15 cellular contexts compared by ENCODE assay signal in genomic region chr7:87507446-87507845, GRCh38. TPM values are rescaled to one million over a fixed set of nuclear protein-coding genes. Genes with fewer than 3 reads are reported as not detected.
DNase-seq lines count a peak whose midpoint lies in the region; ATAC-seq and TF ChIP-seq lines count a peak whose summit lies in the region.
"Had no signal": no experiment of that assay in that cellular context is flagged by ENCODE, and none has a peak within 500 bp of the region (broad histone marks: within the 10 kb centered on the region; RNA-seq: fewer than 3 reads in every experiment).

No MANE protein-coding gene starts in this region.

- H3K27me3 Mint-ChIP-seq in MCF 10A (ENCODE audit: insufficient read depth, unreplicated experiment) (no peaks in the 10 kb centered on the region), chondrocyte (ENCODE audit: low read depth) (peaks cover 5% of the 10 kb centered on the region)
- H3K27me3 Mint-ChIP-seq: activated CD4-positive, alpha-beta memory T cell treated with anti-CD3 and anti-CD28 coated beads for 36 hours had no signal

- no peak overlapping the region for H2AFZ ChIP-seq in mammary epithelial cell (ENCODE audit: low read depth, low read length)

- dilution Hi-C loops in mammary epithelial cell (cut with HindIII; ENCODE audit: low sequenced_read_pairs) = no loop called here

- H3K4me2 ChIP-seq in mammary epithelial cell (ENCODE audit: insufficient read depth, low read depth, low read length) = no peak overlapping the region

- H3K4me3 ChIP-seq in mammary epithelial cell (replicated peaks in 1 of 3; ENCODE audit: insufficient read depth in 1 of 3, low read depth in 2 of 3, low read length in 3 of 3) = no peak overlapping the region

- no peaks in the 10 kb centered on the region for H3K9me3 ChIP-seq in mammary epithelial cell (replicated peaks; ENCODE audit: insufficient read depth, low read length)

- H3K9me3 Mint-ChIP-seq in MCF 10A (ENCODE audit: unreplicated experiment) (no peaks in the 10 kb centered on the region), chondrocyte (ENCODE audit: low read depth) (no peaks in the 10 kb centered on the region)
- H3K9me3 Mint-ChIP-seq in stimulated activated effector memory CD8-positive, alpha-beta T cell treated with anti-CD3 and anti-CD28 coated beads, Interleukin-12 subunit alpha, Interleukin-12 subunit beta, amount 100 ng/mL, for 72 hours = no peaks in the 10 kb centered on the region
- H3K9me3 Mint-ChIP-seq: activated CD4-positive, alpha-beta memory T cell treated with anti-CD3 and anti-CD28 coated beads for 36 hours; mesothelial cell of epicardium had no signal

- no peaks in the 10 kb centered on the region for H3K79me2 ChIP-seq in mammary epithelial cell (ENCODE audit: insufficient read depth, low read length)

- no peak overlapping the region for H3K27ac ChIP-seq in mammary epithelial cell (ENCODE audit: insufficient read depth, low read depth, low read length)

- no peak for TF ChIP-seq CTCF in MCF 10A (IDR thresholded peaks at IDR 0.05; ENCODE audit: unreplicated experiment)
- peak in 1 of 2 donors; percentile 28 for TF ChIP-seq CTCF in mammary epithelial cell (conservative IDR thresholded peaks at IDR 0.05 in 1 of 2, IDR thresholded peaks at IDR 0.05 in 1 of 2; ENCODE audit: extremely low read depth in 1 of 2, insufficient read depth in 1 of 2, low read depth in 1 of 2, low read length in 2 of 2)
- peak; percentile 29 for TF ChIP-seq CTCF in chondrocyte (IDR thresholded peaks at IDR 0.05)

- H3K27me3 ChIP-seq in mammary epithelial cell (ENCODE audit: insufficient read depth, low read length) = peaks cover 2% of the 10 kb centered on the region

- WGBS in mammary epithelial cell (ENCODE audit: low coverage, missing lambda C conversion rate) = 61% methylated on average over 3 of the region's 3 CpGs

- intact Hi-C loops in MCF 10A (cut with micrococcal nuclease) (loop anchor here (1.0 to 5.0 kb wide), 5 partner anchors 57 to 663 kb away; no protein-coding TSS in a partner anchor), mammary epithelial cell (cut with micrococcal nuclease) (loop anchor here (2.0 to 5.0 kb wide), 4 partner anchors 100 to 603 kb away; no protein-coding TSS in a partner anchor)

- CTCF ChIA-PET in MCF 10A (lab: Yijun Ruan, JAX) = interaction anchor here (0.7 to 4.4 kb wide), 10 partner anchors 10 to 605 kb away, joined by 3 to 53 read pairs (median 3); no protein-coding TSS in a partner anchor
- CTCF ChIA-PET in mammary epithelial cell (lab: Charles Lee; ENCODE audit: low non-redundant PET) = no interaction called here

- H3K9ac ChIP-seq in mammary epithelial cell (ENCODE audit: insufficient read depth, low read length) = no peak overlapping the region

- H3K4me1 Mint-ChIP-seq in MCF 10A (ENCODE audit: insufficient read depth, unreplicated experiment) (no peaks in the 10 kb centered on the region), chondrocyte (ENCODE audit: low read depth) (no peaks in the 10 kb centered on the region)
- H3K4me1 Mint-ChIP-seq in stimulated activated effector memory CD8-positive, alpha-beta T cell treated with anti-CD3 and anti-CD28 coated beads, Interleukin-12 subunit alpha, Interleukin-12 subunit beta, amount 100 ng/mL, for 72 hours = peaks cover 10% of the 10 kb centered on the region
- H3K4me1 Mint-ChIP-seq: mesothelial cell of epicardium had no signal

- POLR2A ChIA-PET in MCF 10A (lab: Yijun Ruan, JAX) = no interaction called here

- in situ Hi-C loops in mammary epithelial cell (cut with MboI; ENCODE audit: low sequenced_read_pairs in 2 of 2) = loop anchor here (10.0 to 25.0 kb wide), 3 partner anchors 377 to 605 kb away; partner anchors contain the start of genes DBF4 (in 1 of the 2) and SLC25A40 (in 1 of the 2)

- H4K20me1 ChIP-seq in mammary epithelial cell (ENCODE audit: insufficient read depth, low read length) = no peaks in the 10 kb centered on the region

- ATAC-seq in stimulated activated effector memory CD8-positive, alpha-beta T cell treated with anti-CD3 and anti-CD28 coated beads, Interleukin-12 subunit alpha, Interleukin-12 subunit beta, amount 100 ng/mL, for 72 hours = no peak
- ATAC-seq in HG03196 (IDR thresholded peaks at IDR 0.05; ENCODE audit: unreplicated experiment) = no peak

- H3K27ac Mint-ChIP-seq in MCF 10A (ENCODE audit: low read depth, unreplicated experiment) = no peak overlapping the region
- H3K27ac Mint-ChIP-seq in chondrocyte (ENCODE audit: unreplicated experiment) = no peak overlapping the region
- peak overlapping the region; percentile 29 for H3K27ac Mint-ChIP-seq in stimulated activated effector memory CD8-positive, alpha-beta T cell treated with anti-CD3 and anti-CD28 coated beads, Interleukin-12 subunit alpha, Interleukin-12 subunit beta, amount 100 ng/mL, for 72 hours
- H3K27ac Mint-ChIP-seq: activated CD4-positive, alpha-beta memory T cell treated with anti-CD3 and anti-CD28 coated beads for 36 hours; mesothelial cell of epicardium had no signal

- DNase-seq in MCF 10A (ENCODE audit: unreplicated experiment) (peak; percentile 17), mammary epithelial cell (no peak), M059J (ENCODE audit: low read depth) (peak; percentile 16), chondrocyte (ENCODE audit: low spot score) (no peak), NCI-H2196 treated with DMSO at 0.1 percent for 48 hours (lab: John Stamatoyannopoulos, UW; ENCODE audit: unreplicated experiment) (no peak)
- no peak for DNase-seq in stimulated activated effector memory CD8-positive, alpha-beta T cell treated with anti-CD3 and anti-CD28 coated beads, Interleukin-12 subunit alpha, Interleukin-12 subunit beta, amount 100 ng/mL, for 72 hours (ENCODE audit: low spot score in 2 of 2)
- DNase-seq in activated CD4-positive, alpha-beta T cell treated with anti-CD3 and anti-CD28 coated beads, Interleukin-2, amount 50 U/mL, for 48 hours = no peak
- DNase-seq: activated CD4-positive, alpha-beta memory T cell treated with anti-CD3 and anti-CD28 coated beads for 36 hours; aorta; DMS153; NCI-H1092 treated with DMSO at 0.1 percent for 48 hours; NCI-H446 treated with DMSO at 0.1 percent for 48 hours; small intestine had no signal

- H3K36me3 Mint-ChIP-seq in MCF 10A (ENCODE audit: insufficient read depth, unreplicated experiment) = no peaks in the 10 kb centered on the region
- no peaks in the 10 kb centered on the region for H3K36me3 Mint-ChIP-seq in chondrocyte (ENCODE audit: low read depth)
- peaks cover 59% of the 10 kb centered on the region for H3K36me3 Mint-ChIP-seq in stimulated activated effector memory CD8-positive, alpha-beta T cell treated with anti-CD3 and anti-CD28 coated beads, Interleukin-12 subunit alpha, Interleukin-12 subunit beta, amount 100 ng/mL, for 72 hours
- H3K36me3 Mint-ChIP-seq: activated CD4-positive, alpha-beta memory T cell treated with anti-CD3 and anti-CD28 coated beads for 36 hours; mesothelial cell of epicardium had no signal

- H3K4me3 Mint-ChIP-seq in MCF 10A (ENCODE audit: unreplicated experiment) = no peak overlapping the region
- H3K4me3 Mint-ChIP-seq in chondrocyte (ENCODE audit: unreplicated experiment) = no peak overlapping the region
- no peak overlapping the region for H3K4me3 Mint-ChIP-seq in stimulated activated effector memory CD8-positive, alpha-beta T cell treated with anti-CD3 and anti-CD28 coated beads, Interleukin-12 subunit alpha, Interleukin-12 subunit beta, amount 100 ng/mL, for 72 hours
- H3K4me3 Mint-ChIP-seq: activated CD4-positive, alpha-beta memory T cell treated with anti-CD3 and anti-CD28 coated beads for 36 hours; mesothelial cell of epicardium had no signal

- no peaks in the 10 kb centered on the region for H3K4me1 ChIP-seq in mammary epithelial cell (ENCODE audit: insufficient read depth, low read length)

- H3K36me3 ChIP-seq in mammary epithelial cell (ENCODE audit: insufficient read depth, low read length) = no peaks in the 10 kb centered on the region

- BruUV-seq in MCF 10A (replicated peaks; lab: Mats Ljungman, UMichigan) (no TSS peak), mammary epithelial cell (replicated peaks; lab: Mats Ljungman, UMichigan) (no TSS peak)

RNA-seq across cellular contexts. Expression of gene ABCB4, which starts 32.0 kb away (rescaled TPM):
- not detected in 2 replicates for total RNA-seq in MCF 10A (2022)
- total RNA-seq in mammary epithelial cell = not detected
- polyA plus RNA-seq in mammary epithelial cell = 0.06 TPM
- not detected for polyA minus RNA-seq in mammary epithelial cell
- total RNA-seq in M059J (2014; rRNA removed; shearing (Covaris generic)) = 3.8 and 4.6 TPM in 2 replicates
- 0.10 to 0.15 TPM in 2 of 3 replicates, not detected in the other for total RNA-seq in chondrocyte
- total RNA-seq: activated CD4-positive, alpha-beta memory T cell treated with anti-CD3 and anti-CD28 coated beads for 36 hours had no signal

Comparison
In these comparisons a context has a peak if more than half of its experiments do, and no peak if none do; other contexts are left out.
1. DNase-seq: peak in MCF 10A (single experiment) and M059J (single experiment); none in mammary epithelial cell (single experiment), chondrocyte (single experiment), stimulated activated effector memory CD8-positive, alpha-beta T cell treated with anti-CD3 and anti-CD28 coated beads, Interleukin-12 subunit alpha, Interleukin-12 subunit beta, amount 100 ng/mL, for 72 hours (0 of 2), activated CD4-positive, alpha-beta T cell treated with anti-CD3 and anti-CD28 coated beads, Interleukin-2, amount 50 U/mL, for 48 hours (0 of 2) and NCI-H2196 treated with DMSO at 0.1 percent for 48 hours (single experiment).